ENCODE assay signal across 16 cellular contexts in genomic region chr3:141979050-141979671, GRCh38.
DNase-seq lines count a peak whose midpoint lies in the region; ATAC-seq, FAIRE-seq and TF ChIP-seq lines count a peak whose summit lies in the region.
"Had no signal": no experiment of that assay in that cellular context is flagged by ENCODE, and none has a peak within 500 bp of the region (broad histone marks: within the 10 kb centered on the region; RNA-seq: fewer than 3 reads in every experiment).

No MANE protein-coding gene starts in this region.

- dilution Hi-C loops in endothelial cell of umbilical vein (cut with MboI; ENCODE audit: extremely low pct_ligation_motif_present, low sequenced_read_pairs) = no loop called here

- no peak for ATAC-seq in activated CD8-positive, alpha-beta T cell treated with anti-CD3 and anti-CD28 coated beads, Interleukin-2, amount 10 ng/mL, durations not matched to agents 7 days and 5 days
- ATAC-seq in GM18907 (IDR thresholded peaks at IDR 0.05; ENCODE audit: unreplicated experiment) (no peak), gastrocnemius medialis (no peak), heart right ventricle (no peak)

- H3K9me3 Mint-ChIP-seq in activated CD8-positive, alpha-beta T cell treated with anti-CD3 and anti-CD28 coated beads, Interleukin-2, amount 10 ng/mL, durations not matched to agents 7 days and 5 days (ENCODE audit: insufficient read depth) = no peaks in the 10 kb centered on the region
- H3K9me3 Mint-ChIP-seq: endodermal cell had no signal

- peak; percentile 74 for DNase-seq in GM04504 (ENCODE audit: low read depth)
- DNase-seq in RCC 7860 (ENCODE audit: low spot score) = peak; percentile 26
- DNase-seq in endothelial cell of umbilical vein (ENCODE audit: low read depth, low spot score) = peak; percentile 46
- DNase-seq in pulmonary artery endothelial cell (ENCODE audit: low read depth, low spot score) = peak; percentile 45
- no peak for DNase-seq in activated CD8-positive, alpha-beta T cell treated with anti-CD3 and anti-CD28 coated beads, Interleukin-2, amount 10 ng/mL, durations not matched to agents 7 days and 5 days
- DNase-seq in gastrocnemius medialis = no peak
- DNase-seq in heart right ventricle = no peak
- DNase-seq: amniotic stem cell, Calu3, endodermal cell, NCI-H2171 treated with DMSO at 0.1 percent for 48 hours, right lobe of liver had no signal

- peaks cover 1% of the 10 kb centered on the region for H3K36me3 Mint-ChIP-seq in activated CD8-positive, alpha-beta T cell treated with anti-CD3 and anti-CD28 coated beads, Interleukin-2, amount 10 ng/mL, durations not matched to agents 7 days and 5 days (ENCODE audit: low read depth)

- intact Hi-C loops in endothelial cell of umbilical vein (cut with micrococcal nuclease) = no loop called here
- intact Hi-C loops in gastrocnemius medialis (cut with DNase I; ENCODE audit: low total_unique reads) = no loop called here
- intact Hi-C loops in heart right ventricle (cut with DNase I) = no loop called here

- H3K4me2 ChIP-seq in endothelial cell of umbilical vein (ENCODE audit: insufficient read depth, low read length) = no peak overlapping the region
- H3K4me2 ChIP-seq: KMS-11, PC-9 had no signal

- H3K27ac ChIP-seq in endothelial cell of umbilical vein (ENCODE audit: insufficient read depth, low read depth, low read length) (no peak overlapping the region), gastrocnemius medialis (no peak overlapping the region), heart right ventricle (no peak overlapping the region)
- H3K27ac ChIP-seq: KMS-11, PC-9, right lobe of liver had no signal

- in situ Hi-C loops in gastrocnemius medialis (cut with MboI; ENCODE audit: low sequenced_read_pairs in 4 of 4) = no loop called here

- no peak overlapping the region for H3K27ac Mint-ChIP-seq in activated CD8-positive, alpha-beta T cell treated with anti-CD3 and anti-CD28 coated beads, Interleukin-2, amount 10 ng/mL, durations not matched to agents 7 days and 5 days
- H3K27ac Mint-ChIP-seq: endodermal cell had no signal

- H3K4me3 Mint-ChIP-seq in activated CD8-positive, alpha-beta T cell treated with anti-CD3 and anti-CD28 coated beads, Interleukin-2, amount 10 ng/mL, durations not matched to agents 7 days and 5 days = no peak overlapping the region
- H3K4me3 Mint-ChIP-seq: endodermal cell had no signal

- no peaks in the 10 kb centered on the region for H3K9me3 ChIP-seq in endothelial cell of umbilical vein (replicated peaks; ENCODE audit: control insufficient read depth, insufficient read depth, low read length)
- H3K9me3 ChIP-seq in gastrocnemius medialis = no peaks in the 10 kb centered on the region
- H3K9me3 ChIP-seq in heart right ventricle = no peaks in the 10 kb centered on the region
- H3K9me3 ChIP-seq: HAP-1, right lobe of liver had no signal

- H3K4me1 ChIP-seq in endothelial cell of umbilical vein (ENCODE audit: control insufficient read depth, extremely low read depth, insufficient read depth, low read length) (no peaks in the 10 kb centered on the region), gastrocnemius medialis (no peaks in the 10 kb centered on the region), heart right ventricle (no peaks in the 10 kb centered on the region)
- H3K4me1 ChIP-seq: HAP-1, right lobe of liver had no signal

- 89 to 90% methylated on average over 5 of the region's 5 CpGs for WGBS in heart right ventricle, 2 donors

- CTCF ChIA-PET in endothelial cell of umbilical vein (lab: Charles Lee) = no interaction called here
- CTCF ChIA-PET in activated CD8-positive, alpha-beta T cell treated with anti-CD3 and anti-CD28 coated beads, Interleukin-2, amount 10 ng/mL, durations not matched to agents 7 days and 5 days (lab: Charles Lee) = no interaction called here

- BruUV-seq in endothelial cell of umbilical vein (replicated peaks; lab: Mats Ljungman, UMichigan) = no TSS peak

- no peaks in the 10 kb centered on the region for H3K4me1 Mint-ChIP-seq in activated CD8-positive, alpha-beta T cell treated with anti-CD3 and anti-CD28 coated beads, Interleukin-2, amount 10 ng/mL, durations not matched to agents 7 days and 5 days (ENCODE audit: low read depth)
- H3K4me1 Mint-ChIP-seq: endodermal cell had no signal

- H3K79me2 ChIP-seq in endothelial cell of umbilical vein (ENCODE audit: control insufficient read depth, insufficient read depth, low read length) = no peaks in the 10 kb centered on the region

- H3K36me3 ChIP-seq in endothelial cell of umbilical vein (ENCODE audit: control insufficient read depth in 2 of 2, extremely low read depth in 1 of 2, insufficient read depth in 2 of 2, low read length in 2 of 2) (no peaks in the 10 kb centered on the region), gastrocnemius medialis (peaks cover 0 to 6% of the 10 kb centered on the region in 2 donors), heart right ventricle (peaks cover 0 to 34% (median 3%) of the 10 kb centered on the region in 9 donors)
- H3K36me3 ChIP-seq: HAP-1 had no signal

- H3K4me3 ChIP-seq in endothelial cell of umbilical vein (replicated peaks in 1 of 3; ENCODE audit: insufficient read depth in 1 of 3, low read depth in 1 of 3, low read length in 3 of 3) = no peak overlapping the region
- no peak overlapping the region for H3K4me3 ChIP-seq in gastrocnemius medialis
- no peak overlapping the region for H3K4me3 ChIP-seq in heart right ventricle
- H3K4me3 ChIP-seq: HAP-1, PC-9, right lobe of liver had no signal

- no peaks in the 10 kb centered on the region for H3K9me1 ChIP-seq in endothelial cell of umbilical vein (replicated peaks; ENCODE audit: control insufficient read depth, extremely low read depth, insufficient read depth, low read length)

- H3K27me3 Mint-ChIP-seq in activated CD8-positive, alpha-beta T cell treated with anti-CD3 and anti-CD28 coated beads, Interleukin-2, amount 10 ng/mL, durations not matched to agents 7 days and 5 days (ENCODE audit: low read depth) = no peaks in the 10 kb centered on the region

- H4K20me1 ChIP-seq in endothelial cell of umbilical vein (replicated peaks; ENCODE audit: control insufficient read depth, extremely low read depth, insufficient read depth, low read length) = no peaks in the 10 kb centered on the region

- TF ChIP-seq POLR2A in endothelial cell of umbilical vein (IDR thresholded peaks at IDR 0.05; ENCODE audit: low read depth, low read length) = no peak
- no peak for TF ChIP-seq POLR2A in gastrocnemius medialis (IDR thresholded peaks at IDR 0.05)

- H3K27me3 ChIP-seq in endothelial cell of umbilical vein (ENCODE audit: control insufficient read depth in 2 of 2, insufficient read depth in 2 of 2, low read length in 2 of 2) = no peaks in the 10 kb centered on the region
- no peaks in the 10 kb centered on the region for H3K27me3 ChIP-seq in gastrocnemius medialis
- no peaks in the 10 kb centered on the region for H3K27me3 ChIP-seq in heart right ventricle
- H3K27me3 ChIP-seq: right lobe of liver had no signal

- no peak for TF ChIP-seq CTCF in endothelial cell of umbilical vein (IDR thresholded peaks at IDR 0.05; ENCODE audit: extremely low read depth in 1 of 2, insufficient read depth in 1 of 2, low read depth in 1 of 2, low read length in 2 of 2)
- TF ChIP-seq CTCF in gastrocnemius medialis (IDR thresholded peaks at IDR 0.05 in 4 of 5, conservative IDR thresholded peaks at IDR 0.05 in 1 of 5) = no peak
- no peak for TF ChIP-seq CTCF in heart right ventricle (IDR thresholded peaks at IDR 0.05)

- no peak overlapping the region for H2AFZ ChIP-seq in endothelial cell of umbilical vein (ENCODE audit: low read depth, low read length)
- H2AFZ ChIP-seq: PC-9 had no signal

- H3K9ac ChIP-seq in endothelial cell of umbilical vein (replicated peaks; ENCODE audit: extremely low read depth, insufficient read depth, low read length) = no peak overlapping the region
- H3K9ac ChIP-seq: KMS-11 had no signal

- POLR2A ChIA-PET in endothelial cell of umbilical vein (lab: Charles Lee) = interaction anchor here (0.6 kb wide), 1 partner anchor 18 kb away, joined by 5 read pairs; no protein-coding TSS in a partner anchor
- POLR2A ChIA-PET in activated CD8-positive, alpha-beta T cell treated with anti-CD3 and anti-CD28 coated beads, Interleukin-2, amount 10 ng/mL, durations not matched to agents 7 days and 5 days (lab: Charles Lee) = interaction anchor here (0.5 kb wide), 1 partner anchor 511 kb away, joined by 3 read pairs; no protein-coding TSS in a partner anchor

- FAIRE-seq in RCC 7860 (lab: Jason Lieb, UNC) (peak; percentile 67), endothelial cell of umbilical vein (lab: Jason Lieb, UNC) (peak; percentile 65)

TF ChIP-seq in endothelial cell of umbilical vein, 7 proteins besides CTCF, POLR2A, EP300 and RAD21:
- TF ChIP-seq MYC (IDR thresholded peaks at IDR 0.05; ENCODE audit: low read depth, low read length) (no peak), JUN (IDR thresholded peaks at IDR 0.05; ENCODE audit: borderline replicate concordance, insufficient read depth, insufficient read length, low read depth) (peak; percentile 62), EZH2 (IDR thresholded peaks at IDR 0.05; ENCODE audit: borderline replicate concordance, low read depth, low read length, severe bottlenecking) (no peak), GATA2 (IDR thresholded peaks at IDR 0.05; ENCODE audit: insufficient read depth, insufficient read length, low read depth, low read length) (no peak), POLR2AphosphoS5 (IDR thresholded peaks at IDR 0.05; ENCODE audit: insufficient read depth, low read depth, low read length) (no peak), MAX (IDR thresholded peaks at IDR 0.05; ENCODE audit: insufficient read depth, insufficient read length) (no peak), FOS (IDR thresholded peaks at IDR 0.05; ENCODE audit: borderline replicate concordance, insufficient read depth, low read length) (peak; percentile 26)
TF ChIP-seq in endothelial cell of umbilical vein: peak in this region for 2.

Comparison
In these comparisons a context has a peak if more than half of its experiments do, and no peak if none do; other contexts are left out.
1. DNase-seq: peak in GM04504 (single experiment), RCC 7860 (single experiment), endothelial cell of umbilical vein (single experiment) and pulmonary artery endothelial cell (single experiment); none in activated CD8-positive, alpha-beta T cell treated with anti-CD3 and anti-CD28 coated beads, Interleukin-2, amount 10 ng/mL, durations not matched to agents 7 days and 5 days (single experiment), gastrocnemius medialis (0 of 2) and heart right ventricle (0 of 2).